8 cellular contexts compared by ENCODE assay signal in genomic region chr6:10721850-10722569, GRCh38. TPM values are rescaled to one million over a fixed set of nuclear protein-coding genes. Genes with fewer than 3 reads are reported as not detected.
A peak's percentile ranks its signal among the peaks of the same experiment; 100 is the strongest.
DNase-seq lines count a peak whose midpoint lies in the region; ATAC-seq and TF ChIP-seq lines count a peak whose summit lies in the region.

No MANE protein-coding gene starts in this region.

- ATAC-seq in CD4-positive, alpha-beta T cell (ENCODE audit: poor library complexity) = no peak

- H4K20me1 ChIP-seq in OCI-LY3 (ENCODE audit: insufficient read depth, low read length) = no peaks in the 10 kb centered on the region

- H3K27ac ChIP-seq in CD4-positive, alpha-beta T cell (ENCODE audit: low read depth, low read length) = peak overlapping the region; percentile 37
- H3K27ac ChIP-seq in OCI-LY3 (ENCODE audit: low read length) (no peak overlapping the region), neutrophil (no peak overlapping the region)

- peaks cover 8% of the 10 kb centered on the region for H3K9me3 Mint-ChIP-seq in CD4-positive, alpha-beta T cell
- H3K9me3 Mint-ChIP-seq in endothelial cell (ENCODE audit: unreplicated experiment) = no peaks in the 10 kb centered on the region

- H3K4me3 Mint-ChIP-seq in CD4-positive, alpha-beta T cell = peak overlapping the region; percentile 95
- peak overlapping the region; percentile 97 for H3K4me3 Mint-ChIP-seq in endothelial cell (ENCODE audit: unreplicated experiment)

- 0 out of 2 replicates have a peak, but pooled peaks cover 3% of the 10 kb centered on the region for H3K79me2 ChIP-seq in OCI-LY3 (ENCODE audit: low read length)

- peak overlapping the region; percentile 92 for H3K27ac Mint-ChIP-seq in CD4-positive, alpha-beta T cell
- H3K27ac Mint-ChIP-seq in endothelial cell (ENCODE audit: unreplicated experiment) = peak overlapping the region; percentile 82

- H3K9me3 ChIP-seq in CD4-positive, alpha-beta T cell (ENCODE audit: control insufficient read depth, low read length) = no peaks in the 10 kb centered on the region
- H3K9me3 ChIP-seq in OCI-LY3 (ENCODE audit: insufficient read depth, low read length) = no peaks in the 10 kb centered on the region
- no peaks in the 10 kb centered on the region for H3K9me3 ChIP-seq in neutrophil

- H2AFZ ChIP-seq in OCI-LY3 (ENCODE audit: low read depth, low read length) = peak overlapping the region; percentile 97; the same call in 1 of the 2 replicates

- H3K36me3 ChIP-seq in OCI-LY3 (replicated peaks; ENCODE audit: low read depth, low read length) (no peaks in the 10 kb centered on the region), neutrophil (no peaks in the 10 kb centered on the region)

- no peak for TF ChIP-seq CTCF in CD4-positive, alpha-beta T cell (IDR thresholded peaks at IDR 0.05)
- TF ChIP-seq CTCF in OCI-LY3 (IDR thresholded peaks at IDR 0.05; ENCODE audit: low read depth, low read length) (no peak), endothelial cell (IDR thresholded peaks at IDR 0.05; ENCODE audit: unreplicated experiment) (no peak), neutrophil (IDR thresholded peaks at IDR 0.05) (no peak)

- CTCF ChIA-PET in CD4-positive, alpha-beta T cell (lab: Charles Lee) = interaction anchor here (1.0 kb wide), 1 partner anchor 11 kb away, joined by 3 read pairs; no protein-coding TSS in a partner anchor

- H3K9ac ChIP-seq in OCI-LY3 (ENCODE audit: low read length) = peak overlapping the region; percentile 90; the same call in 1 of the 2 replicates

- intact Hi-C loops in CD4-positive, alpha-beta T cell (cut with DNase I, micrococcal nuclease) = loop anchor here (1.0 to 2.0 kb wide), 2 partner anchors 25 to 27 kb away; partner anchors contain the start of genes C6orf52 (in 2 of the 2), PAK1IP1 (in 2 of the 2) and TMEM14B (in 1 of the 2)

- DNase-seq in CD4-positive, alpha-beta T cell = no peak
- no peak for DNase-seq in endothelial cell (ENCODE audit: low spot score)
- no peak for DNase-seq in SKM-1 treated with dmso at 0.1 percent for 144 hours (lab: John Stamatoyannopoulos, UW; ENCODE audit: unreplicated experiment)
- no peak for DNase-seq in T1000 (lab: John Stamatoyannopoulos, UW)
- DNase-seq in LoVo (ENCODE audit: low spot score) = no peak
- DNase-seq in glomerular visceral epithelial cell (ENCODE audit: extremely low spot score) = no peak

- POLR2A ChIA-PET in CD4-positive, alpha-beta T cell (lab: Charles Lee) = interaction anchor here (1.0 to 6.2 kb wide), 3 partner anchors 11 to 28 kb away, joined by 4 to 82 read pairs (median 64); partner anchors contain the start of genes C6orf52, PAK1IP1 and TMEM14B

- H3K4me3 ChIP-seq in OCI-LY3 (ENCODE audit: low read length) (peak overlapping the region; percentile 93), neutrophil (ENCODE audit: low read depth in 1 of 2, low read length in 1 of 2) (peak overlapping the region; percentile 67 to 85)

- no peaks in the 10 kb centered on the region for H3K27me3 ChIP-seq in CD4-positive, alpha-beta T cell (ENCODE audit: control insufficient read depth, insufficient read depth, low read length)
- no peaks in the 10 kb centered on the region for H3K27me3 ChIP-seq in OCI-LY3 (ENCODE audit: low read depth, low read length)
- no peaks in the 10 kb centered on the region for H3K27me3 ChIP-seq in neutrophil

- peak overlapping the region; percentile 80 for H3K4me2 ChIP-seq in OCI-LY3 (ENCODE audit: low read length)

- 0 out of 2 replicates have a peak, but pooled peaks cover 4% of the 10 kb centered on the region for H3K4me1 ChIP-seq in OCI-LY3 (ENCODE audit: low read length)
- peaks cover 12 to 24% of the 10 kb centered on the region in 2 experiments for H3K4me1 ChIP-seq in neutrophil (ENCODE audit: control insufficient read depth in 1 of 2, insufficient read depth in 1 of 2, low read depth in 1 of 2, low read length in 1 of 2)

- H3K4me1 Mint-ChIP-seq in CD4-positive, alpha-beta T cell (ENCODE audit: low read depth) = peaks cover 67% of the 10 kb centered on the region
- H3K4me1 Mint-ChIP-seq in endothelial cell (ENCODE audit: unreplicated experiment) = peaks cover 27% of the 10 kb centered on the region

- H3K36me3 Mint-ChIP-seq in CD4-positive, alpha-beta T cell (ENCODE audit: low read depth) = peaks cover 30% of the 10 kb centered on the region
- peaks cover 11% of the 10 kb centered on the region for H3K36me3 Mint-ChIP-seq in endothelial cell (ENCODE audit: low read depth, unreplicated experiment)

- no peaks in the 10 kb centered on the region for H3K27me3 Mint-ChIP-seq in CD4-positive, alpha-beta T cell
- peaks cover 7% of the 10 kb centered on the region for H3K27me3 Mint-ChIP-seq in endothelial cell (ENCODE audit: unreplicated experiment)

RNA-seq across cellular contexts. Expression of gene TMEM14C, which starts 0.9 kb away (rescaled TPM):
- total RNA-seq in CD4-positive, alpha-beta T cell = 10 to 100 TPM; 14.4 to 14.6 TPM
- 96.7 TPM for total RNA-seq in endothelial cell (ENCODE audit: unreplicated experiment)

RNA-seq across cellular contexts. Expression of gene TMEM14B, which starts 25.6 kb away (rescaled TPM):
- total RNA-seq in CD4-positive, alpha-beta T cell = 10 to 100 TPM; 41.8 to 44.1 TPM
- 52.6 TPM for total RNA-seq in endothelial cell (ENCODE audit: unreplicated experiment)

RNA-seq across cellular contexts. Expression of gene PAK1IP1, which starts 27.2 kb away (rescaled TPM):
- total RNA-seq in CD4-positive, alpha-beta T cell = 1 to 10 TPM; 4.1 to 5.8 TPM
- 12.8 TPM for total RNA-seq in endothelial cell (ENCODE audit: unreplicated experiment)

RNA-seq across cellular contexts. Expression of gene C6orf52, which starts 27.6 kb away (rescaled TPM):
- not detected for total RNA-seq in CD4-positive, alpha-beta T cell
- 1.6 TPM for total RNA-seq in endothelial cell (ENCODE audit: unreplicated experiment)
